ENCODE assay signal across 4 cellular contexts in genomic region chr10:100083623-100084022, GRCh38.
TF ChIP-seq lines count a peak whose summit lies in the region.

No MANE protein-coding gene starts in this region.

TF ChIP-seq in HepG2, 621 proteins besides CTCF, POLR2A, EP300 and RAD21:
- TF ChIP-seq LBX2 (CRISPR knock-in tag; IDR thresholded peaks at IDR 0.05; ENCODE audit: borderline replicate concordance) (no peak), ZNF350 (CRISPR knock-in tag; IDR thresholded peaks at IDR 0.05; ENCODE audit: borderline replicate concordance, low read depth) (no peak), ZBTB21 (CRISPR knock-in tag; IDR thresholded peaks at IDR 0.05) (no peak), PAF1 (CRISPR knock-in tag; IDR thresholded peaks at IDR 0.05) (no peak), DMAP1 (CRISPR knock-in tag; IDR thresholded peaks at IDR 0.05) (no peak), KMT2B (CRISPR knock-in tag; IDR thresholded peaks at IDR 0.05) (no peak), MAFK (conservative IDR thresholded peaks at IDR 0.05 in 1 of 2, IDR thresholded peaks at IDR 0.05 in 1 of 2; ENCODE audit: low read length in 2 of 2) (peak; percentile 33 to 56; a peak in 3 of 4 replicates)

TF ChIP-seq in A549, 52 proteins besides CTCF, POLR2A, EP300 and RAD21:
- peak; percentile 61 for TF ChIP-seq MAFK (IDR thresholded peaks at IDR 0.05; ENCODE audit: partially characterized antibody)
- TF ChIP-seq EHF (CRISPR knock-in tag; IDR thresholded peaks at IDR 0.05), result no peak

TF ChIP-seq in IMR-90, 13 proteins besides CTCF, POLR2A, EP300 and RAD21:
- TF ChIP-seq BHLHE40 (IDR thresholded peaks at IDR 0.05; ENCODE audit: low read depth, low read length) (no peak), MAFK (IDR thresholded peaks at IDR 0.05; ENCODE audit: low read depth, low read length) (peak; percentile 18; the same call in 1 of the 2 replicates)

TF ChIP-seq in K562, 482 proteins besides CTCF, POLR2A, EP300 and RAD21:
- no peak for TF ChIP-seq HNRNPK (IDR thresholded peaks at IDR 0.05; ENCODE audit: low read depth, low read length, poor library complexity, severe bottlenecking)
- TF ChIP-seq C11orf30 (IDR thresholded peaks at IDR 0.05; ENCODE audit: low read depth), result 0 out of 2 replicates have a peak, but pooled peaks have one; percentile 12
- TF ChIP-seq PRPF4 (IDR thresholded peaks at IDR 0.05; ENCODE audit: insufficient read depth, low read depth, low read length, poor library complexity, severe bottlenecking), result no peak
- no peak for TF ChIP-seq ARID3A (IDR thresholded peaks at IDR 0.05; ENCODE audit: borderline replicate concordance, low read depth, low read length)
TF ChIP-seq in K562: peak in this region for 1.
